10 cellular contexts compared by ENCODE assay signal in genomic region chr9:122374885-122375420, GRCh38. TPM values are rescaled to one million over a fixed set of nuclear protein-coding genes. Genes with fewer than 3 reads are reported as not detected.
DNase-seq lines count a peak whose midpoint lies in the region; ATAC-seq and TF ChIP-seq lines count a peak whose summit lies in the region.
"Had no signal": no experiment of that assay in that cellular context is flagged by ENCODE, and none has a peak within 500 bp of the region (broad histone marks: within the 10 kb centered on the region; RNA-seq: fewer than 3 reads in every experiment).

No MANE protein-coding gene starts in this region.

- TF ChIP-seq POLR2A in ovary (IDR thresholded peaks at IDR 0.05): no peak

- 8 to 14% (median 10%) methylated on average over 11 to 14 of the region's 14 CpGs for WGBS in ovary, 3 donors

- TF ChIP-seq EP300 in ovary (IDR thresholded peaks at IDR 0.05): no peak

- H3K36me3 ChIP-seq in ovary: no peaks in the 10 kb centered on the region
- H3K36me3 ChIP-seq: ascending aorta had no signal

- peaks cover 13% of the 10 kb centered on the region for H3K4me1 ChIP-seq in ovary (ENCODE audit: insufficient read depth)

- intact Hi-C loops in Right ventricle myocardium superior (cut with DNase I): loop anchor here (10.0 kb wide), 2 partner anchors 80 to 440 kb away; no protein-coding TSS in a partner anchor
- intact Hi-C loops in ovary (cut with DNase I): no loop called here

- peak; percentile 40 for DNase-seq in ELR (ENCODE audit: low read depth)
- peak; percentile 53 for DNase-seq in UCSD-AML1 (lab: John Stamatoyannopoulos, UW; ENCODE audit: unreplicated experiment)
- peak; percentile 87 for DNase-seq in Right ventricle myocardium superior
- DNase-seq in ovary: peak; percentile 76 to 87 (median 81)
- no peak for DNase-seq in C1 segment of cervical spinal cord (lab: John Stamatoyannopoulos, UW)

- no peaks in the 10 kb centered on the region for H3K27me3 ChIP-seq in ovary
- H3K27me3 ChIP-seq: ascending aorta had no signal

- H3K9me3 ChIP-seq in ovary: no peaks in the 10 kb centered on the region
- H3K9me3 ChIP-seq: ascending aorta had no signal

- ATAC-seq in Right ventricle myocardium superior (ENCODE audit: poor library complexity) (peak; percentile 93), HG02763 (IDR thresholded peaks at IDR 0.05; ENCODE audit: unreplicated experiment) (no peak), HG02885 (IDR thresholded peaks at IDR 0.05; ENCODE audit: poor library complexity, unreplicated experiment) (no peak)
- no peak for ATAC-seq in activated CD4-positive, CD25-positive, alpha-beta regulatory T cell treated with anti-CD3 and anti-CD28 coated beads, Interleukin-2, amount 50 U/mL, for 24 hours

- TF ChIP-seq CTCF in ovary (IDR thresholded peaks at IDR 0.05): no peak

- no peak overlapping the region for H3K4me3 ChIP-seq in ovary
- H3K4me3 ChIP-seq: SK-N-MC had no signal

- H3K27ac ChIP-seq in ovary: peak overlapping the region in 1 of 2 donors; percentile 47
- H3K27ac ChIP-seq: ascending aorta, SK-N-MC had no signal

RNA-seq across cellular contexts. Expression of gene PTGS1, which starts 4.1 kb away (rescaled TPM):
- total RNA-seq in Right ventricle myocardium superior (4.0 TPM), ovary (10 to 100 TPM in 1 of 7 donors, 1 to 10 TPM in 6; 1.4 to 37.1 (median 7.0) TPM)
- polyA plus RNA-seq in ovary: 1 to 10 TPM in 1 of 2 donors, under 1 TPM in 1; 0.90 to 8.2 TPM

Comparison
In these comparisons a context has a peak if more than half of its experiments do, and no peak if none do; other contexts are left out.
1. DNase-seq: peak in ELR (single experiment), UCSD-AML1 (single experiment), Right ventricle myocardium superior (single experiment) and ovary (5 of 5); none in C1 segment of cervical spinal cord (0 of 14).